8 cellular contexts compared by ENCODE assay signal in genomic region chr1:32394141-32394889, GRCh38. TPM values are rescaled to one million over a fixed set of nuclear protein-coding genes. Genes with fewer than 3 reads are reported as not detected.
DNase-seq lines count a peak whose midpoint lies in the region; ATAC-seq lines count a peak whose summit lies in the region.

TSS of gene BSDC1 (minus strand) at chr1:32394441. CDS start at chr1:32394414, 27 bp downstream.

- DNase-seq in AG08396 (ENCODE audit: low spot score): peak; percentile 97
- peak; percentile 96 for DNase-seq in NCI-H345 treated with DMSO at 0.1 percent for 48 hours (lab: John Stamatoyannopoulos, UW; ENCODE audit: unreplicated experiment)
- peak; percentile 93 to 97 (median 95) for DNase-seq in activated CD4-positive, CD25-positive, alpha-beta regulatory T cell (lab: John Stamatoyannopoulos, UW)
- peak; percentile 98 for DNase-seq in central memory CD4-positive, alpha-beta T cell
- peak; percentile 98 to 99 (median 98) for DNase-seq in immature natural killer cell
- DNase-seq in smooth muscle cell of the brain vasculature (ENCODE audit: low read depth, low spot score): peak; percentile 91

- H3K36me3 Mint-ChIP-seq in immature natural killer cell: peaks cover 0 to 3% (median 0%) of the 10 kb centered on the region in 3 donors

- peak; percentile 95 for ATAC-seq in GM19023 (IDR thresholded peaks at IDR 0.05; ENCODE audit: unreplicated experiment)
- ATAC-seq in HG03280 (IDR thresholded peaks at IDR 0.05; ENCODE audit: unreplicated experiment): peak; percentile 97

- H3K4me3 Mint-ChIP-seq in immature natural killer cell: peak within 1 kb of the TSS; percentile 98 to 100 (median 99)

- no peaks in the 10 kb centered on the region for H3K9me3 Mint-ChIP-seq in immature natural killer cell

- H3K27me3 Mint-ChIP-seq in immature natural killer cell (ENCODE audit: low read depth in 3 of 3): peaks cover 2 to 8% (median 6%) of the 10 kb centered on the region in 3 donors

- peaks cover 25 to 26% of the 10 kb centered on the region in 2 donors for H3K4me1 Mint-ChIP-seq in immature natural killer cell

- peak within 1 kb of the TSS; percentile 98 to 100 (median 100) for H3K27ac Mint-ChIP-seq in immature natural killer cell

RNA-seq across cellular contexts. Expression of gene BSDC1, which starts in this region (rescaled TPM):
- 10 to 100 TPM; 33.9 to 50.3 (median 37.4) TPM for polyA plus RNA-seq in immature natural killer cell

Comparison
In these comparisons a context has a peak if more than half of its experiments do, and no peak if none do; other contexts are left out.
1. Peak in every context shown above with its lines: DNase-seq and ATAC-seq.